9 cellular contexts compared by ENCODE assay signal in genomic region chr11:72719551-72719950, GRCh38. TPM values are rescaled to one million over a fixed set of nuclear protein-coding genes. Genes with fewer than 3 reads are reported as not detected.
DNase-seq lines count a peak whose midpoint lies in the region; ATAC-seq and TF ChIP-seq lines count a peak whose summit lies in the region.
"Had no signal": no experiment of that assay in that cellular context is flagged by ENCODE, and none has a peak within 500 bp of the region (broad histone marks: within the 10 kb centered on the region; RNA-seq: fewer than 3 reads in every experiment).

No MANE protein-coding gene starts in this region.

- H3K27me3 ChIP-seq in H9 (ENCODE audit: insufficient read depth, low read length) (no peaks in the 10 kb centered on the region), spleen (replicated peaks in 1 of 7) (no peaks in the 10 kb centered on the region)
- H3K27me3 ChIP-seq: brain microvascular endothelial cell had no signal

- peaks cover 0 to 87% (median 25%) of the 10 kb centered on the region in 6 donors for H3K36me3 ChIP-seq in spleen

- H3K14ac ChIP-seq in H9 (ENCODE audit: insufficient read depth, low read length): no peak overlapping the region

- no peak for DNase-seq in H9
- no peak for DNase-seq in activated CD8-positive, alpha-beta T cell treated with anti-CD3 and anti-CD28 coated beads, Interleukin-2, amount 10 ng/mL, durations not matched to agents 7 days and 5 days
- no peak for DNase-seq in left ventricle myocardium superior
- DNase-seq in spleen: no peak
- no peak for DNase-seq in GOT3 (lab: John Stamatoyannopoulos, UW)
- DNase-seq: brain microvascular endothelial cell, NCI-H2029 treated with DMSO at 0.1 percent for 48 hours had no signal

- TF ChIP-seq CTCF in H9 (conservative IDR thresholded peaks at IDR 0.05) (no peak), spleen (IDR thresholded peaks at IDR 0.05 in 8 of 11, conservative IDR thresholded peaks at IDR 0.05 in 3 of 11) (no peak)

- H2BK12ac ChIP-seq in H9 (ENCODE audit: insufficient read length, low read depth, low read length): no peak overlapping the region

- POLR2A ChIA-PET in activated CD8-positive, alpha-beta T cell treated with anti-CD3 and anti-CD28 coated beads, Interleukin-2, amount 10 ng/mL, durations not matched to agents 7 days and 5 days (lab: Charles Lee): no interaction called here

- no peak overlapping the region for H3K18ac ChIP-seq in H9 (ENCODE audit: insufficient read length, low read depth, low read length)

- H3T11ph ChIP-seq in H9 (ENCODE audit: low read length): no peak overlapping the region

- no peak overlapping the region for H2BK120ac ChIP-seq in H9 (ENCODE audit: low read depth, low read length, poor library complexity, severe bottlenecking)

- peaks cover 8 to 17% of the 10 kb centered on the region in 2 experiments for H3K4me1 Mint-ChIP-seq in H9
- H3K4me1 Mint-ChIP-seq in activated CD8-positive, alpha-beta T cell treated with anti-CD3 and anti-CD28 coated beads, Interleukin-2, amount 10 ng/mL, durations not matched to agents 7 days and 5 days (ENCODE audit: low read depth): peaks cover 54% of the 10 kb centered on the region

- intact Hi-C loops in left ventricle myocardium superior (cut with micrococcal nuclease) (no loop called here), spleen (cut with DNase I; ENCODE audit: low total_unique reads) (no loop called here)

- no peaks in the 10 kb centered on the region for H3K27me3 Mint-ChIP-seq in H9 (ENCODE audit: low read depth)
- no peaks in the 10 kb centered on the region for H3K27me3 Mint-ChIP-seq in activated CD8-positive, alpha-beta T cell treated with anti-CD3 and anti-CD28 coated beads, Interleukin-2, amount 10 ng/mL, durations not matched to agents 7 days and 5 days (ENCODE audit: low read depth)

- no CpG with 5 or more reads among the region's 4 CpGs for WGBS in H9 (ENCODE audit: extremely low coverage, insufficient read length, low lambda C conversion rate)
- WGBS in spleen, 5 donors: 65 to 75% (median 70%) methylated on average over 4 of the region's 4 CpGs

- no peak overlapping the region for H3K56ac ChIP-seq in H9 (ENCODE audit: insufficient read length, low read depth, low read length)

- peaks cover 6 to 19% (median 10%) of the 10 kb centered on the region in 3 experiments; a peak in 4 of 7 replicates for H3K36me3 Mint-ChIP-seq in H9 (ENCODE audit: insufficient read depth in 1 of 3, low read depth in 3 of 3)
- peaks cover 19% of the 10 kb centered on the region for H3K36me3 Mint-ChIP-seq in activated CD8-positive, alpha-beta T cell treated with anti-CD3 and anti-CD28 coated beads, Interleukin-2, amount 10 ng/mL, durations not matched to agents 7 days and 5 days (ENCODE audit: low read depth)

- no peak for ATAC-seq in activated CD8-positive, alpha-beta T cell treated with anti-CD3 and anti-CD28 coated beads, Interleukin-2, amount 10 ng/mL, durations not matched to agents 7 days and 5 days
- ATAC-seq in left ventricle myocardium superior: peak; percentile 3
- ATAC-seq in GM21825 (IDR thresholded peaks at IDR 0.05; ENCODE audit: unreplicated experiment): no peak
- ATAC-seq in GM18520 (IDR thresholded peaks at IDR 0.05; ENCODE audit: unreplicated experiment): no peak

- no peak overlapping the region for H4K5ac ChIP-seq in H9 (ENCODE audit: insufficient read length, low read depth, low read length)

- no peak overlapping the region for H3K4me2 ChIP-seq in H9 (ENCODE audit: insufficient read depth, insufficient read length, low read length)

- no peak overlapping the region for H2BK5ac ChIP-seq in H9 (ENCODE audit: insufficient read length, low read length)

- no peak overlapping the region for H2BK20ac ChIP-seq in H9 (ENCODE audit: low read depth, low read length, poor library complexity, severe bottlenecking)

- H3K4me1 ChIP-seq in H9 (ENCODE audit: insufficient read depth, low read length): no peaks in the 10 kb centered on the region
- peaks cover 45 to 100% (median 90%) of the 10 kb centered on the region in 6 donors for H3K4me1 ChIP-seq in spleen

- CTCF ChIA-PET in activated CD8-positive, alpha-beta T cell treated with anti-CD3 and anti-CD28 coated beads, Interleukin-2, amount 10 ng/mL, durations not matched to agents 7 days and 5 days (lab: Charles Lee): interaction anchor here (0.6 to 2.0 kb wide), 3 partner anchors 35 to 100 kb away, joined by 3 to 5 read pairs (median 3); partner anchors contain the start of gene STARD10

- TF ChIP-seq POLR2A in spleen (IDR thresholded peaks at IDR 0.05): no peak

- no peak overlapping the region for H3K23ac ChIP-seq in H9 (ENCODE audit: insufficient read length, low read depth, low read length)

- peaks cover 4% of the 10 kb centered on the region for H3K79me1 ChIP-seq in H9 (ENCODE audit: insufficient read depth, low read depth, low read length, poor library complexity, severe bottlenecking)

- no peak overlapping the region for H4K91ac ChIP-seq in H9 (ENCODE audit: insufficient read length, low read depth, low read length)

- H2BK15ac ChIP-seq in H9 (ENCODE audit: low read depth, low read length): no peak overlapping the region

- H4K20me1 ChIP-seq in H9 (ENCODE audit: control insufficient read depth, insufficient read depth, insufficient read length): no peaks in the 10 kb centered on the region

- H2AFZ ChIP-seq in H9 (ENCODE audit: low read length): no peak overlapping the region

- peaks cover 8% of the 10 kb centered on the region; the same call in 1 of the 2 replicates for H3K79me2 ChIP-seq in H9 (ENCODE audit: insufficient read depth, low read length)

- no peak overlapping the region for H2AK5ac ChIP-seq in H9 (ENCODE audit: insufficient read length, low read length)

- H3K4ac ChIP-seq in H9 (ENCODE audit: low read depth, low read length): no peak overlapping the region

- H3K9me3 Mint-ChIP-seq in H9: no peaks in the 10 kb centered on the region
- no peaks in the 10 kb centered on the region for H3K9me3 Mint-ChIP-seq in activated CD8-positive, alpha-beta T cell treated with anti-CD3 and anti-CD28 coated beads, Interleukin-2, amount 10 ng/mL, durations not matched to agents 7 days and 5 days (ENCODE audit: insufficient read depth)

- H3K27ac Mint-ChIP-seq in H9: peak overlapping the region in 2 of 3 experiments; percentile 72 to 79; a peak in 3 of 7 replicates
- H3K27ac Mint-ChIP-seq in activated CD8-positive, alpha-beta T cell treated with anti-CD3 and anti-CD28 coated beads, Interleukin-2, amount 10 ng/mL, durations not matched to agents 7 days and 5 days: peak overlapping the region; percentile 90

- no peaks in the 10 kb centered on the region for H3K9me3 ChIP-seq in H9 (ENCODE audit: control insufficient read depth, low read depth, low read length)
- H3K9me3 ChIP-seq in spleen: no peaks in the 10 kb centered on the region

- H3K9ac ChIP-seq in H9 (ENCODE audit: extremely low read depth, insufficient read length, low read length): no peak overlapping the region

- H3K4me3 ChIP-seq in spleen: peak overlapping the region in 5 of 8 donors; percentile 24 to 81 (median 61)

- no peak overlapping the region for H3K27ac ChIP-seq in H9 (ENCODE audit: insufficient read length, low read depth, low read length)
- peak overlapping the region in 6 of 8 donors; percentile 4 to 97 (median 92) for H3K27ac ChIP-seq in spleen
- H3K27ac ChIP-seq: brain microvascular endothelial cell had no signal

- no peaks in the 10 kb centered on the region for H3K23me2 ChIP-seq in H9 (ENCODE audit: insufficient read length, low read depth, low read length, poor library complexity, severe bottlenecking)

- H3K4me3 Mint-ChIP-seq in H9: no peak overlapping the region
- H3K4me3 Mint-ChIP-seq in activated CD8-positive, alpha-beta T cell treated with anti-CD3 and anti-CD28 coated beads, Interleukin-2, amount 10 ng/mL, durations not matched to agents 7 days and 5 days: peak overlapping the region; percentile 85

- no peak overlapping the region for H4K8ac ChIP-seq in H9 (replicated peaks; ENCODE audit: insufficient read length, low read depth, low read length)

RNA-seq across cellular contexts. Expression of gene ARAP1, which starts 32.7 kb away (rescaled TPM):
- total RNA-seq in H9 (2021) (59.4 and 63.0 TPM in 2 replicates), left ventricle myocardium superior (58.9 TPM), spleen (100 to 1,000 TPM; 248 to 365 (median 278) TPM)
- total RNA-seq in activated CD8-positive, alpha-beta T cell treated with anti-CD3 and anti-CD28 coated beads, Interleukin-2, amount 10 ng/mL, durations not matched to agents 7 days and 5 days: 10 to 100 TPM; 84.3 to 89.6 TPM
- polyA plus RNA-seq in spleen: 100 to 1,000 TPM in 2 of 3 donors, 10 to 100 TPM in 1; 76.7 to 176 (median 127) TPM

RNA-seq across cellular contexts. Expression of gene PDE2A, which starts 45.3 kb away (rescaled TPM):
- total RNA-seq in H9 (2021): 3.4 and 4.3 TPM in 2 replicates
- total RNA-seq in activated CD8-positive, alpha-beta T cell treated with anti-CD3 and anti-CD28 coated beads, Interleukin-2, amount 10 ng/mL, durations not matched to agents 7 days and 5 days: under 1 TPM; 0.26 to 0.37 TPM
- 30.0 TPM for total RNA-seq in left ventricle myocardium superior
- 100 to 1,000 TPM; 244 to 584 (median 346) TPM for total RNA-seq in spleen
- 100 to 1,000 TPM in 1 of 3 donors, 10 to 100 TPM in 2; 58.2 to 158 (median 72.8) TPM for polyA plus RNA-seq in spleen
